Comparison of ENCODE assay signal across 33 cellular contexts in genomic region chr9:121790841-121791240, GRCh38.
DNase-seq lines count a peak whose midpoint lies in the region; ATAC-seq, FAIRE-seq and TF ChIP-seq lines count a peak whose summit lies in the region.
"Had no signal": no experiment of that assay in that cellular context is flagged by ENCODE, and none has a peak within 500 bp of the region (broad histone marks: within the 10 kb centered on the region; RNA-seq: fewer than 3 reads in every experiment).

No MANE protein-coding gene starts in this region.

- FAIRE-seq in K562 (lab: Jason Lieb, UNC) (no peak), GM12891 (lab: Jason Lieb, UNC) (no peak)
- FAIRE-seq: A204.1, A549, D721Med had no signal

- H3K36me3 ChIP-seq in ES-I3 (ENCODE audit: insufficient read depth, low read length) (no peaks in the 10 kb centered on the region), HUES6 (ENCODE audit: control insufficient read depth, insufficient read depth, low read length) (peaks cover 2% of the 10 kb centered on the region; the same call in 1 of the 2 replicates), K562 (ENCODE audit: control insufficient read depth, insufficient read depth, low read length) (no peaks in the 10 kb centered on the region)
- H3K36me3 ChIP-seq: BE2C; BLaER1; BLaER1 treated with 17β-estradiol and CSF1 and Interleukin-3, amounts not matched to agents 10 nM and 100 nM had no signal

- CTCF ChIA-PET in K562 (lab: Yijun Ruan, JAX; ENCODE audit: low intra/inter-chr PET ratio): no interaction called here

- H3K9ac ChIP-seq in ES-I3 (ENCODE audit: low read depth, low read length): peak overlapping the region; percentile 33; the same call in 1 of the 2 replicates
- peak overlapping the region; percentile 96 for H3K9ac ChIP-seq in HUES6 (ENCODE audit: low read length)
- no peak overlapping the region for H3K9ac ChIP-seq in K562 (ENCODE audit: insufficient read depth in 1 of 2, low read depth in 2 of 2, low read length in 2 of 2)
- H3K9ac ChIP-seq: BLaER1; BLaER1 treated with 17β-estradiol and CSF1 and Interleukin-3, amounts not matched to agents 10 nM and 100 nM had no signal

- H3K4me1 ChIP-seq in ES-I3 (ENCODE audit: insufficient read depth, low read length) (peaks cover 22% of the 10 kb centered on the region), HUES6 (ENCODE audit: control insufficient read depth, insufficient read depth, low read length) (peaks cover 37% of the 10 kb centered on the region; the same call in 1 of the 2 replicates), K562 (replicated peaks in 1 of 2; ENCODE audit: control insufficient read depth in 2 of 2, insufficient read depth in 2 of 2, low read length in 2 of 2) (no peaks in the 10 kb centered on the region; a peak in 1 of 5 replicates)
- H3K4me1 ChIP-seq: A549, BE2C, Caco-2 had no signal

- H3K27ac ChIP-seq in HUES6 (ENCODE audit: low read depth, low read length): peak overlapping the region; percentile 79; the same call in 1 of the 2 replicates
- H3K27ac ChIP-seq in K562 (ENCODE audit: extremely low read depth, low read depth, low read length): no peak overlapping the region
- H3K27ac ChIP-seq: 22Rv1; A549; BLaER1; BLaER1 treated with 17β-estradiol and CSF1 and Interleukin-3, amounts not matched to agents 10 nM and 100 nM; C4-2B had no signal

- no peaks in the 10 kb centered on the region for H3K9me1 ChIP-seq in K562 (ENCODE audit: control insufficient read depth, insufficient read depth, low read length)

- no peak overlapping the region; the same call in 1 of the 2 replicates for H3K4me2 ChIP-seq in K562 (ENCODE audit: insufficient read depth, low read length)
- H3K4me2 ChIP-seq: A549; BLaER1; BLaER1 treated with 17β-estradiol and CSF1 and Interleukin-3, amounts not matched to agents 10 nM and 100 nM had no signal

- H3K79me2 ChIP-seq in K562 (ENCODE audit: control insufficient read depth, insufficient read depth, low read length): no peaks in the 10 kb centered on the region

- under 1% methylated on average over 14 of the region's 14 CpGs for WGBS in K562 (ENCODE audit: insufficient coverage, low coverage, missing lambda C conversion rate)

- intact Hi-C loops in K562 (cut with micrococcal nuclease): no loop called here

- H2AFZ ChIP-seq in K562 (ENCODE audit: low read depth, low read length): no peak overlapping the region

- no peaks in the 10 kb centered on the region for H4K20me1 ChIP-seq in K562 (replicated peaks; ENCODE audit: control insufficient read depth, insufficient read depth, low read length)
- H4K20me1 ChIP-seq: BLaER1; BLaER1 treated with 17β-estradiol and CSF1 and Interleukin-3, amounts not matched to agents 10 nM and 100 nM had no signal

- no TSS peak for BruUV-seq in K562 (replicated peaks; lab: Mats Ljungman, UMichigan)

- TF ChIP-seq EP300 in K562 (IDR thresholded peaks at IDR 0.05; ENCODE audit: low read length): peak; percentile 51; the same call in 1 of the 2 replicates

- H3K4me3 ChIP-seq in HUES6 (ENCODE audit: low read depth, low read length) (peak overlapping the region; percentile 63), K562 (no peak overlapping the region)
- H3K4me3 ChIP-seq: A549; BLaER1; BLaER1 treated with 17β-estradiol and CSF1 and Interleukin-3, amounts not matched to agents 10 nM and 100 nM had no signal

- POLR2A ChIA-PET in K562 (lab: Yijun Ruan, JAX): no interaction called here

- H3K9me3 ChIP-seq in ES-I3 (ENCODE audit: control insufficient read depth, insufficient read depth, low read length) (no peaks in the 10 kb centered on the region), HUES6 (ENCODE audit: control insufficient read depth, insufficient read depth, low read depth, low read length) (no peaks in the 10 kb centered on the region; the same call in 1 of the 2 replicates), K562 (replicated peaks; ENCODE audit: control insufficient read depth, insufficient read depth, low read depth, low read length) (no peaks in the 10 kb centered on the region)
- H3K9me3 ChIP-seq: A549; BE2C; BLaER1; BLaER1 treated with 17β-estradiol and CSF1 and Interleukin-3, amounts not matched to agents 10 nM and 100 nM; Caco-2 had no signal

- no peak for DNase-seq in K562 (ENCODE audit: extremely low read depth in 1 of 4, low spot score in 3 of 4)
- DNase-seq in GM12891 (ENCODE audit: insufficient read length, low spot score): no peak
- no peak for DNase-seq in kidney glomerular epithelial cell (lab: John Stamatoyannopoulos, UW)
- DNase-seq: 8988T; ACHN; AML-193; BE2C; C1 segment of cervical spinal cord; Caco-2; Calu3; CD4-positive, alpha-beta memory T cell; CD4-positive, alpha-beta T cell; CD4-positive, CD25-positive, alpha-beta regulatory T cell; CD8-positive, alpha-beta memory T cell; CD8-positive, alpha-beta T cell; COR-L47; DMS 273 treated with DMSO at 0.1 percent for 48 hours; DMS153; DMS53; DMS79; DMS79 treated with DMSO at 0.1 percent for 48 hours; DND-41; EL had no signal

- ATAC-seq in K562 (no peak), GM21825 (IDR thresholded peaks at IDR 0.05; ENCODE audit: unreplicated experiment) (no peak)
- ATAC-seq: A549; CD8-positive, alpha-beta T cell had no signal

- H3K27me3 ChIP-seq in HUES6 (ENCODE audit: control insufficient read depth, insufficient read depth, low read length) (no peaks in the 10 kb centered on the region), K562 (ENCODE audit: control insufficient read depth in 2 of 2, insufficient read depth in 2 of 2, low read length in 2 of 2) (peaks cover 7 to 24% of the 10 kb centered on the region in 2 experiments; a peak in 4 of 5 replicates)
- H3K27me3 ChIP-seq: BE2C; BLaER1; BLaER1 treated with 17β-estradiol and CSF1 and Interleukin-3, amounts not matched to agents 10 nM and 100 nM had no signal

- in situ Hi-C loops in K562 (cut with MboI): no loop called here

- TF ChIP-seq RAD21 in K562 (CRISPR knock-in tag; conservative IDR thresholded peaks at IDR 0.05 in 1 of 2, IDR thresholded peaks at IDR 0.05 in 1 of 2): no peak

- TF ChIP-seq CTCF in K562 (IDR thresholded peaks at IDR 0.05 in 2 of 3, conservative IDR thresholded peaks at IDR 0.05 in 1 of 3; ENCODE audit: insufficient read depth in 2 of 3, low read depth in 1 of 3, low read length in 3 of 3): no peak

- TF ChIP-seq POLR2A in K562 (conservative IDR thresholded peaks at IDR 0.05) (no peak), GM12891 (IDR thresholded peaks at IDR 0.05; ENCODE audit: low read depth, low read length) (no peak)

TF ChIP-seq in K562, 482 proteins besides CTCF, POLR2A, EP300 and RAD21 (continues in another document):
- TF ChIP-seq THRAP3 (IDR thresholded peaks at IDR 0.05; ENCODE audit: borderline replicate concordance): no peak
- TF ChIP-seq ZNF277 (CRISPR knock-in tag; IDR thresholded peaks at IDR 0.05; ENCODE audit: borderline replicate concordance): no peak
- TF ChIP-seq DIDO1 (tag; IDR thresholded peaks at IDR 0.05; ENCODE audit: low read depth): 0 out of 2 replicates have a peak, but pooled peaks have one; percentile 29
- TF ChIP-seq ZNF124 (CRISPR knock-in tag; IDR thresholded peaks at IDR 0.05): no peak
- no peak for TF ChIP-seq KLF13 (tag; IDR thresholded peaks at IDR 0.05; ENCODE audit: borderline replicate concordance, low read depth)
- TF ChIP-seq OTX1 (CRISPR knock-in tag; IDR thresholded peaks at IDR 0.05): 0 out of 2 replicates have a peak, but pooled peaks have one; percentile 32
- TF ChIP-seq BMI1 (IDR thresholded peaks at IDR 0.05; ENCODE audit: low read length): no peak
- TF ChIP-seq MTA1 (IDR thresholded peaks at IDR 0.05; ENCODE audit: borderline replicate concordance): 0 out of 2 replicates have a peak, but pooled peaks have one; percentile 31
- TF ChIP-seq DDX20 (tag; IDR thresholded peaks at IDR 0.05; ENCODE audit: low read depth): no peak

TF ChIP-seq in GM12891, 5 proteins besides CTCF, POLR2A, EP300 and RAD21:
- TF ChIP-seq TAF1 (IDR thresholded peaks at IDR 0.05; ENCODE audit: low read depth, low read length): no peak
- no peak for TF ChIP-seq SPI1 (IDR thresholded peaks at IDR 0.05; ENCODE audit: low read depth, low read length)
- no peak for TF ChIP-seq POU2F2 (IDR thresholded peaks at IDR 0.05; ENCODE audit: low read depth, low read length)
- no peak for TF ChIP-seq PAX5 (IDR thresholded peaks at IDR 0.05; ENCODE audit: insufficient read depth, low read length, severe bottlenecking)
- TF ChIP-seq POLR2AphosphoS5 (IDR thresholded peaks at IDR 0.05; ENCODE audit: low read depth, low read length): no peak

Comparison
In these comparisons a context has a peak if more than half of its experiments do, and no peak if none do; other contexts are left out.
1. H3K9ac ChIP-seq: peak in ES-I3 (single experiment) and HUES6 (single experiment); none in K562 (0 of 2).